1 cellular context compared by ENCODE assay signal in the genomic region with DNA sequence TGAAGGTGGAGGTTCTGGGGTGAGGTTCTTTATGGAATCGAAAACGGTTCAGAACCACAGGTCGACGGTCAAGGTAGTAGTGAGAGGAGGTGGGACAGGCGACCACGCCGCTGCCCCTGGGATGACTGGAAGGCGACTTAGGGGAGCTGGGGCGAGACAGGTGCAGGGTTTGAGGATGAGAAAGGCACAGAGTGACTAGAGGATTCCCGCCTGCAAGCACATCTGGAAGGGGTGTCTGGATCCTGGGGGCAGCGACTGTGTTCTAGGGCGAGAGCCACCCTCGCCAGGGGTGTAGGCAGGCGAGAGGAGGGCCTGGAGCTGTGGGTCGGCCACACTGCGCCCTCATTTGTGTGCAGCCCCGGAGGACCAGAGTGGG.
A peak's percentile ranks its signal among the peaks of the same experiment; 100 is the strongest.
TF ChIP-seq lines count a peak whose summit lies in the region.

No MANE protein-coding gene starts in this region.

TF ChIP-seq in GM12878, 131 proteins besides CTCF, POLR2A, EP300 and RAD21:
- TF ChIP-seq HDGF (IDR thresholded peaks at IDR 0.05) (peak; percentile 91), MXI1 (IDR thresholded peaks at IDR 0.05; ENCODE audit: low read depth, low read length) (peak; percentile 44; the same call in 1 of the 2 replicates), KLF5 (IDR thresholded peaks at IDR 0.05; ENCODE audit: partially characterized antibody) (no peak), NR2C2 (IDR thresholded peaks at IDR 0.05; ENCODE audit: borderline replicate concordance, control insufficient read depth, insufficient read length, low read depth) (no peak), RBBP5 (conservative IDR thresholded peaks at IDR 0.05) (no peak), POLR2AphosphoS5 (IDR thresholded peaks at IDR 0.05; ENCODE audit: low read length) (0 out of 2 replicates have a peak, but pooled peaks have one; percentile 26), NBN (IDR thresholded peaks at IDR 0.05) (peak; percentile 19; the same call in 1 of the 2 replicates), LARP7 (IDR thresholded peaks at IDR 0.05) (peak; percentile 33)
- TF ChIP-seq, protein P1, sequence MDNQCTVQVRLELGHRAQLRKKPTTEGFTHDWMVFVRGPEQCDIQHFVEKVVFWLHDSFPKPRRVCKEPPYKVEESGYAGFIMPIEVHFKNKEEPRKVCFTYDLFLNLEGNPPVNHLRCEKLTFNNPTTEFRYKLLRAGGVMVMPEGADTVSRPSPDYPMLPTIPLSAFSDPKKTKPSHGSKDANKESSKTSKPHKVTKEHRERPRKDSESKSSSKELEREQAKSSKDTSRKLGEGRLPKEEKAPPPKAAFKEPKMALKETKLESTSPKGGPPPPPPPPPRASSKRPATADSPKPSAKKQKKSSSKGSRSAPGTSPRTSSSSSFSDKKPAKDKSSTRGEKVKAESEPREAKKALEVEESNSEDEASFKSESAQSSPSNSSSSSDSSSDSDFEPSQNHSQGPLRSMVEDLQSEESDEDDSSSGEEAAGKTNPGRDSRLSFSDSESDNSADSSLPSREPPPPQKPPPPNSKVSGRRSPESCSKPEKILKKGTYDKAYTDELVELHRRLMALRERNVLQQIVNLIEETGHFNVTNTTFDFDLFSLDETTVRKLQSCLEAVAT (IDR thresholded peaks at IDR 0.05): peak; percentile 75; the same call in 1 of the 2 replicates
TF ChIP-seq in GM12878: peak in this region for 6.
